Comparison of ENCODE assay signal across 23 cellular contexts in the genomic region with DNA sequence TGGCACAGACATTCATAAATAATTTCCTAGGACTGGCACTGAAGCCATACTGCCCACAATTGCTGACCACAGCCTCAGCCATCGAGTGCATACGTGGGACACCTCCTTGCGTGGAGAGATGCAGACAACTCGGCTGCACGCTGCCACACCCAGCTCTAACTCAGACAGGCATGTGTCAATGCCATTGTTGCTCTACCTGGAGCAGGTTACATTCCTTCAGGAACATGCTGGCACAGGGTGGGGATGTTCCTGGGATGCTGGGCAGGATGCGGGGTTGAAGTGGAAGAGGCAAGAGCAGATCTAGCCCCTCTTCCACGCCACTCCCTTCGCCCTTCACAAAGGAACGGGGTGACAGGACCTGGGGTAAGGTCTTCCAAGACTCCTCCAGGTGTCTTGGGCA. TPM values are rescaled to one million over a fixed set of nuclear protein-coding genes. Genes with fewer than 3 reads are reported as not detected.
A peak's percentile ranks its signal among the peaks of the same experiment; 100 is the strongest.
DNase-seq lines count a peak whose midpoint lies in the region; ATAC-seq and TF ChIP-seq lines count a peak whose summit lies in the region.
"Had no signal": no experiment of that assay in that cellular context is flagged by ENCODE, and none has a peak within 500 bp of the region (broad histone marks: within the 10 kb centered on the region; RNA-seq: fewer than 3 reads in every experiment).

No MANE protein-coding gene starts in this region.

- no peak overlapping the region for H3K4me2 ChIP-seq in osteoblast (ENCODE audit: insufficient read depth, low read length)
- H3K4me2 ChIP-seq: SK-N-SH had no signal

- no TSS peak for BruUV-seq in Caco-2 (replicated peaks; lab: Mats Ljungman, UMichigan)

- H3K4me3 ChIP-seq in CD4-positive, alpha-beta memory T cell (ENCODE audit: low read length in 2 of 2): no peak overlapping the region
- H3K4me3 ChIP-seq in RWPE2 (ENCODE audit: severe bottlenecking) (no peak overlapping the region), osteoblast (ENCODE audit: insufficient read depth, low read length) (no peak overlapping the region), Caco-2 (ENCODE audit: low read depth, low read length) (no peak overlapping the region)
- H3K4me3 ChIP-seq: GM12878, HAP-1 had no signal

- no peak overlapping the region for H3K27ac ChIP-seq in CD4-positive, alpha-beta memory T cell (ENCODE audit: low read depth, low read length)
- H3K27ac ChIP-seq in RWPE2 (ENCODE audit: poor library complexity, severe bottlenecking): no peak overlapping the region
- no peak overlapping the region for H3K27ac ChIP-seq in osteoblast (ENCODE audit: low read depth, low read length)
- H3K27ac ChIP-seq: 22Rv1, HL-60 had no signal

- H3K27ac Mint-ChIP-seq in T-helper 2 cell treated with Interferon-gamma antibody and Interleukin-4, amounts not matched to agents 5 μg/mL and 100 μg/mL, for 36 hours: peak overlapping the region; percentile 10
- H3K27ac Mint-ChIP-seq in CD4-positive, alpha-beta memory T cell: peak overlapping the region in 4 of 7 donors; percentile 53 to 88 (median 64)
- no peak overlapping the region for H3K27ac Mint-ChIP-seq in Caco-2 (ENCODE audit: unreplicated experiment)

- TF ChIP-seq CTCF in RWPE2 (IDR thresholded peaks at IDR 0.05; ENCODE audit: poor library complexity, severe bottlenecking) (no peak), osteoblast (IDR thresholded peaks at IDR 0.05; ENCODE audit: extremely low read depth, low read depth, low read length) (no peak), Caco-2 (IDR thresholded peaks at IDR 0.05; ENCODE audit: insufficient read depth in 1 of 2, low read depth in 1 of 2, low read length in 1 of 2, severe bottlenecking in 1 of 2, unreplicated experiment in 1 of 2) (no peak)

- intact Hi-C loops in CD4-positive, alpha-beta memory T cell (cut with micrococcal nuclease): no loop called here
- intact Hi-C loops in Caco-2 (cut with micrococcal nuclease; ENCODE audit: unreplicated experiment): no loop called here

- peaks cover 92% of the 10 kb centered on the region for H4K20me1 ChIP-seq in osteoblast (ENCODE audit: insufficient read depth, low read length)

- H3K4me3 Mint-ChIP-seq in T-helper 2 cell treated with Interferon-gamma antibody and Interleukin-4, amounts not matched to agents 5 μg/mL and 100 μg/mL, for 36 hours: no peak overlapping the region
- no peak overlapping the region for H3K4me3 Mint-ChIP-seq in CD4-positive, alpha-beta memory T cell
- no peak overlapping the region for H3K4me3 Mint-ChIP-seq in Caco-2 (ENCODE audit: unreplicated experiment)
- H3K4me3 Mint-ChIP-seq: CD14-positive monocyte had no signal

- H3K4me1 ChIP-seq in CD4-positive, alpha-beta memory T cell (ENCODE audit: insufficient read depth, low read length): peaks cover 62% of the 10 kb centered on the region
- H3K4me1 ChIP-seq in RWPE2 (ENCODE audit: insufficient read depth, poor library complexity, severe bottlenecking): peaks cover 2% of the 10 kb centered on the region
- H3K4me1 ChIP-seq in osteoblast (ENCODE audit: insufficient read depth, low read length): no peaks in the 10 kb centered on the region
- no peaks in the 10 kb centered on the region for H3K4me1 ChIP-seq in Caco-2
- H3K4me1 ChIP-seq: HAP-1 had no signal

- no peaks in the 10 kb centered on the region for H3K9me3 ChIP-seq in CD4-positive, alpha-beta memory T cell (ENCODE audit: control insufficient read depth in 1 of 2, low read length in 2 of 2)
- H3K9me3 ChIP-seq in RWPE2 (ENCODE audit: severe bottlenecking) (no peaks in the 10 kb centered on the region), osteoblast (ENCODE audit: low read depth, low read length) (no peaks in the 10 kb centered on the region), Caco-2 (no peaks in the 10 kb centered on the region)
- H3K9me3 ChIP-seq: HAP-1, SK-N-SH had no signal

- CTCF ChIA-PET in CD4-positive, alpha-beta memory T cell (lab: Charles Lee; ENCODE audit: partially characterized antibody): no interaction called here
- CTCF ChIA-PET in Caco-2 (lab: Charles Lee): no interaction called here

- H3K79me2 ChIP-seq in osteoblast (ENCODE audit: insufficient read depth, low read length): peaks cover 100% of the 10 kb centered on the region

- peaks cover 43% of the 10 kb centered on the region for H3K4me1 Mint-ChIP-seq in T-helper 2 cell treated with Interferon-gamma antibody and Interleukin-4, amounts not matched to agents 5 μg/mL and 100 μg/mL, for 36 hours (ENCODE audit: low read depth)
- peaks cover 50 to 83% (median 61%) of the 10 kb centered on the region in 4 donors for H3K4me1 Mint-ChIP-seq in CD4-positive, alpha-beta memory T cell
- H3K4me1 Mint-ChIP-seq in Caco-2 (ENCODE audit: low read depth, unreplicated experiment): no peaks in the 10 kb centered on the region

- DNase-seq in T-helper 2 cell treated with Interferon-gamma antibody and Interleukin-4, amounts not matched to agents 5 μg/mL and 100 μg/mL, for 36 hours (ENCODE audit: low spot score): no peak
- DNase-seq in T-helper 2 cell (no peak), RWPE2 (ENCODE audit: low spot score) (no peak), osteoblast (ENCODE audit: insufficient read length, low spot score, missing footprints) (peak; percentile 25), NCI-H510A (lab: John Stamatoyannopoulos, UW) (no peak), Caco-2 (no peak)
- no peak for DNase-seq in CD4-positive, alpha-beta memory T cell
- DNase-seq: DMS79, MV-4-11, NCI-H1105 treated with DMSO at 0.1 percent for 48 hours, NCI-H2029 treated with DMSO at 0.1 percent for 48 hours, NCI-H345, NCI-H524 treated with DMSO at 0.1 percent for 48 hours, OCI-M1, SIG-M5, SK-N-SH had no signal

- no peaks in the 10 kb centered on the region for H3K36me3 ChIP-seq in CD4-positive, alpha-beta memory T cell (ENCODE audit: insufficient read depth, low read length)
- H3K36me3 ChIP-seq in RWPE2 (ENCODE audit: low read depth) (no peaks in the 10 kb centered on the region), osteoblast (ENCODE audit: insufficient read depth, low read length) (no peaks in the 10 kb centered on the region), Caco-2 (ENCODE audit: control insufficient read depth, insufficient read depth, low read length) (no peaks in the 10 kb centered on the region)
- H3K36me3 ChIP-seq: HAP-1 had no signal

- ATAC-seq in RWPE2 (ENCODE audit: low read depth) (0 out of 3 replicates have a peak, but pooled peaks have one; percentile 34), HG03280 (IDR thresholded peaks at IDR 0.05; ENCODE audit: unreplicated experiment) (no peak)
- ATAC-seq: GM12878, HepG2 had no signal

- no peak overlapping the region for H2AFZ ChIP-seq in osteoblast (ENCODE audit: low read length)

- H3K36me3 Mint-ChIP-seq in T-helper 2 cell treated with Interferon-gamma antibody and Interleukin-4, amounts not matched to agents 5 μg/mL and 100 μg/mL, for 36 hours (ENCODE audit: low read depth): peaks cover 3% of the 10 kb centered on the region
- H3K36me3 Mint-ChIP-seq in CD4-positive, alpha-beta memory T cell: peaks cover 0 to 2% of the 10 kb centered on the region in 2 donors
- H3K36me3 Mint-ChIP-seq in Caco-2 (ENCODE audit: insufficient read depth, unreplicated experiment): no peaks in the 10 kb centered on the region

- POLR2A ChIA-PET in CD4-positive, alpha-beta memory T cell (lab: Charles Lee; ENCODE audit: partially characterized antibody): interaction anchor here (0.9 kb wide), 1 partner anchor 29 kb away, joined by 3 read pairs; no protein-coding TSS in a partner anchor
- POLR2A ChIA-PET in Caco-2 (lab: Charles Lee): no interaction called here

- H3K27me3 ChIP-seq in CD4-positive, alpha-beta memory T cell (ENCODE audit: insufficient read depth, low read length): no peaks in the 10 kb centered on the region
- H3K27me3 ChIP-seq in RWPE2 (ENCODE audit: insufficient read depth, poor library complexity, severe bottlenecking) (no peaks in the 10 kb centered on the region), osteoblast (ENCODE audit: insufficient read depth, low read length) (no peaks in the 10 kb centered on the region), Caco-2 (replicated peaks; ENCODE audit: control insufficient read depth, insufficient read depth, low read length) (no peaks in the 10 kb centered on the region)

- H3K27me3 Mint-ChIP-seq in T-helper 2 cell treated with Interferon-gamma antibody and Interleukin-4, amounts not matched to agents 5 μg/mL and 100 μg/mL, for 36 hours (ENCODE audit: low read depth): no peaks in the 10 kb centered on the region
- H3K27me3 Mint-ChIP-seq in CD4-positive, alpha-beta memory T cell: no peaks in the 10 kb centered on the region
- no peaks in the 10 kb centered on the region for H3K27me3 Mint-ChIP-seq in Caco-2 (ENCODE audit: insufficient read depth, unreplicated experiment)

- no peaks in the 10 kb centered on the region for H3K9me3 Mint-ChIP-seq in T-helper 2 cell treated with Interferon-gamma antibody and Interleukin-4, amounts not matched to agents 5 μg/mL and 100 μg/mL, for 36 hours
- no peaks in the 10 kb centered on the region for H3K9me3 Mint-ChIP-seq in CD4-positive, alpha-beta memory T cell
- H3K9me3 Mint-ChIP-seq in Caco-2 (ENCODE audit: unreplicated experiment): no peaks in the 10 kb centered on the region
- H3K9me3 Mint-ChIP-seq: CD14-positive monocyte had no signal

RNA-seq across cellular contexts. Expression of a gene that starts 24.2 kb away (rescaled TPM):
- 10 to 100 TPM; 38.8 TPM for total RNA-seq in CD4-positive, alpha-beta memory T cell
- polyA plus RNA-seq in CD4-positive, alpha-beta memory T cell: 10 to 100 TPM; 15.3 to 31.8 TPM
- 38.0 and 41.5 TPM in 2 replicates for total RNA-seq in osteoblast
- 37.9 and 41.3 TPM in 2 replicates for total RNA-seq in Caco-2 (2022)

RNA-seq across cellular contexts. Expression of a gene that starts 31.6 kb away (rescaled TPM):
- 10 to 100 TPM; 17.8 to 18.6 TPM for total RNA-seq in CD4-positive, alpha-beta memory T cell
- 1 to 10 TPM; 3.3 to 4.6 TPM for polyA plus RNA-seq in CD4-positive, alpha-beta memory T cell
- total RNA-seq in osteoblast (5.8 and 6.5 TPM in 2 replicates), Caco-2 (2022) (11.4 and 11.6 TPM in 2 replicates)

RNA-seq across cellular contexts. Expression of a gene that starts 54.2 kb away (rescaled TPM):
- total RNA-seq in CD4-positive, alpha-beta memory T cell: 10 to 100 TPM; 72.9 to 73.5 TPM
- 10 to 100 TPM in 1 of 2 donors, 1 to 10 TPM in 1; 5.3 to 24.6 TPM for polyA plus RNA-seq in CD4-positive, alpha-beta memory T cell
- total RNA-seq in osteoblast (5.8 and 6.5 TPM in 2 replicates), Caco-2 (2022) (66.1 and 78.6 TPM in 2 replicates)
